ENCODE assay signal across 1 cellular context in genomic region chr7:47582748-47583740, GRCh38.
TF ChIP-seq lines count a peak whose summit lies in the region.

No MANE protein-coding gene starts in this region.

TF ChIP-seq in WTC11, 78 proteins besides CTCF, POLR2A, EP300 and RAD21 (continued from another document):
- TF ChIP-seq, protein P1, sequence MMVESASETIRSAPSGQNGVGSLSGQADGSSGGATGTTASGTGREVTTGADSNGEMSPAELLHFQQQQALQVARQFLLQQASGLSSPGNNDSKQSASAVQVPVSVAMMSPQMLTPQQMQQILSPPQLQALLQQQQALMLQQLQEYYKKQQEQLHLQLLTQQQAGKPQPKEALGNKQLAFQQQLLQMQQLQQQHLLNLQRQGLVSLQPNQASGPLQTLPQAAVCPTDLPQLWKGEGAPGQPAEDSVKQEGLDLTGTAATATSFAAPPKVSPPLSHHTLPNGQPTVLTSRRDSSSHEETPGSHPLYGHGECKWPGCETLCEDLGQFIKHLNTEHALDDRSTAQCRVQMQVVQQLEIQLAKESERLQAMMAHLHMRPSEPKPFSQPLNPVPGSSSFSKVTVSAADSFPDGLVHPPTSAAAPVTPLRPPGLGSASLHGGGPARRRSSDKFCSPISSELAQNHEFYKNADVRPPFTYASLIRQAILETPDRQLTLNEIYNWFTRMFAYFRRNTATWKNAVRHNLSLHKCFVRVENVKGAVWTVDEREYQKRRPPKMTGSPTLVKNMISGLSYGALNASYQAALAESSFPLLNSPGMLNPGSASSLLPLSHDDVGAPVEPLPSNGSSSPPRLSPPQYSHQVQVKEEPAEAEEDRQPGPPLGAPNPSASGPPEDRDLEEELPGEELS (CRISPR knock-in tag; IDR thresholded peaks at IDR 0.05): no peak
- TF ChIP-seq, protein P2, sequence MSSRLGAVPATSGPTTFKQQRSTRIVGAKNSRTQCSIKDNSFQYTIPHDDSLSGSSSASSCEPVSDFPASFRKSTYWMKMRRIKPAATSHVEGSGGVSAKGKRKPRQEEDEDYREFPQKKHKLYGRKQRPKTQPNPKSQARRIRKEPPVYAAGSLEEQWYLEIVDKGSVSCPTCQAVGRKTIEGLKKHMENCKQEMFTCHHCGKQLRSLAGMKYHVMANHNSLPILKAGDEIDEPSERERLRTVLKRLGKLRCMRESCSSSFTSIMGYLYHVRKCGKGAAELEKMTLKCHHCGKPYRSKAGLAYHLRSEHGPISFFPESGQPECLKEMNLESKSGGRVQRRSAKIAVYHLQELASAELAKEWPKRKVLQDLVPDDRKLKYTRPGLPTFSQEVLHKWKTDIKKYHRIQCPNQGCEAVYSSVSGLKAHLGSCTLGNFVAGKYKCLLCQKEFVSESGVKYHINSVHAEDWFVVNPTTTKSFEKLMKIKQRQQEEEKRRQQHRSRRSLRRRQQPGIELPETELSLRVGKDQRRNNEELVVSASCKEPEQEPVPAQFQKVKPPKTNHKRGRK (CRISPR knock-in tag; IDR thresholded peaks at IDR 0.05; ENCODE audit: borderline replicate concordance): no peak
- no peak for TF ChIP-seq EMX1 (CRISPR knock-in tag; IDR thresholded peaks at IDR 0.05)
- no peak for TF ChIP-seq ZNF532 (CRISPR knock-in tag; IDR thresholded peaks at IDR 0.05; ENCODE audit: borderline replicate concordance)
- TF ChIP-seq NR1H2 (CRISPR knock-in tag; IDR thresholded peaks at IDR 0.05): no peak
- TF ChIP-seq, protein P3, sequence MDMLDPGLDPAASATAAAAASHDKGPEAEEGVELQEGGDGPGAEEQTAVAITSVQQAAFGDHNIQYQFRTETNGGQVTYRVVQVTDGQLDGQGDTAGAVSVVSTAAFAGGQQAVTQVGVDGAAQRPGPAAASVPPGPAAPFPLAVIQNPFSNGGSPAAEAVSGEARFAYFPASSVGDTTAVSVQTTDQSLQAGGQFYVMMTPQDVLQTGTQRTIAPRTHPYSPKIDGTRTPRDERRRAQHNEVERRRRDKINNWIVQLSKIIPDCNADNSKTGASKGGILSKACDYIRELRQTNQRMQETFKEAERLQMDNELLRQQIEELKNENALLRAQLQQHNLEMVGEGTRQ (CRISPR knock-in tag; IDR thresholded peaks at IDR 0.05): no peak
- no peak for TF ChIP-seq SP1 (CRISPR knock-in tag; conservative IDR thresholded peaks at IDR 0.05)
- TF ChIP-seq, protein P4, sequence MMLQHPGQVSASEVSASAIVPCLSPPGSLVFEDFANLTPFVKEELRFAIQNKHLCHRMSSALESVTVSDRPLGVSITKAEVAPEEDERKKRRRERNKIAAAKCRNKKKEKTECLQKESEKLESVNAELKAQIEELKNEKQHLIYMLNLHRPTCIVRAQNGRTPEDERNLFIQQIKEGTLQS (CRISPR knock-in tag; conservative IDR thresholded peaks at IDR 0.05): no peak
- no peak for TF ChIP-seq ZNF396 (CRISPR knock-in tag; IDR thresholded peaks at IDR 0.05; ENCODE audit: borderline replicate concordance)
- no peak for TF ChIP-seq NR2C2 (CRISPR knock-in tag; IDR thresholded peaks at IDR 0.05)
TF ChIP-seq in WTC11: peak in this region for 0.
